In genomic region chr11:12235945-12236743, GRCh38 we compare ENCODE assay signal across 8 cellular contexts.
DNase-seq lines count a peak whose midpoint lies in the region; ATAC-seq and TF ChIP-seq lines count a peak whose summit lies in the region.

No MANE protein-coding gene starts in this region.

- no peak overlapping the region for H3K4me3 ChIP-seq in OCI-LY3 (ENCODE audit: low read length)
- no peak overlapping the region for H3K4me3 ChIP-seq in gastroesophageal sphincter
- H3K4me3 ChIP-seq in prostate gland: no peak overlapping the region

- H3K27me3 ChIP-seq in OCI-LY3 (ENCODE audit: low read depth, low read length) (no peaks in the 10 kb centered on the region), gastroesophageal sphincter (no peaks in the 10 kb centered on the region), prostate gland (replicated peaks; ENCODE audit: insufficient read depth) (no peaks in the 10 kb centered on the region)

- H3K27ac ChIP-seq in OCI-LY3 (ENCODE audit: low read length): no peak overlapping the region
- peak overlapping the region; percentile 82 to 94 (median 90) for H3K27ac ChIP-seq in gastroesophageal sphincter
- H3K27ac ChIP-seq in prostate gland: peak overlapping the region; percentile 1 to 24

- WGBS in gastroesophageal sphincter (ENCODE audit: low coverage in 1 of 2), 2 donors: 16 to 42% methylated on average over 3 to 10 of the region's 13 CpGs
- WGBS in prostate gland: 44% methylated on average over 12 of the region's 13 CpGs

- no peaks in the 10 kb centered on the region for H3K79me2 ChIP-seq in OCI-LY3 (ENCODE audit: low read length)

- peak; percentile 65 for DNase-seq in DMS 273 (lab: John Stamatoyannopoulos, UW; ENCODE audit: unreplicated experiment)
- peak; percentile 16 for DNase-seq in activated effector memory CD4-positive, alpha-beta T cell treated with Interleukin-2 at 50 U/mL for 16 hours
- DNase-seq in prostate gland (ENCODE audit: low spot score): peak; percentile 25
- no peak for DNase-seq in HuH-7 (ENCODE audit: low spot score)

- H3K4me2 ChIP-seq in OCI-LY3 (ENCODE audit: low read length): no peak overlapping the region

- peaks cover 6% of the 10 kb centered on the region; the same call in 1 of the 2 replicates for H3K4me1 ChIP-seq in OCI-LY3 (ENCODE audit: low read length)
- H3K4me1 ChIP-seq in gastroesophageal sphincter: peaks cover 9 to 88% (median 26%) of the 10 kb centered on the region in 3 donors
- H3K4me1 ChIP-seq in prostate gland (replicated peaks): peaks cover 5% of the 10 kb centered on the region

- TF ChIP-seq CTCF in OCI-LY3 (IDR thresholded peaks at IDR 0.05; ENCODE audit: low read depth, low read length): peak; percentile 73
- TF ChIP-seq CTCF in gastroesophageal sphincter (IDR thresholded peaks at IDR 0.05): peak; percentile 47 to 85 (median 72)
- peak; percentile 46 to 85 (median 77) for TF ChIP-seq CTCF in prostate gland (IDR thresholded peaks at IDR 0.05)

- TF ChIP-seq EP300 in gastroesophageal sphincter (IDR thresholded peaks at IDR 0.05): no peak

- peak overlapping the region; percentile 40; the same call in 1 of the 2 replicates for H2AFZ ChIP-seq in OCI-LY3 (ENCODE audit: low read depth, low read length)

- intact Hi-C loops in prostate gland (cut with DNase I): loop anchor here (2.0 kb wide), 2 partner anchors 77 to 189 kb away; no protein-coding TSS in a partner anchor

- H3K9ac ChIP-seq in OCI-LY3 (ENCODE audit: low read length): no peak overlapping the region

- H3K9me3 ChIP-seq in OCI-LY3 (ENCODE audit: insufficient read depth, low read length) (no peaks in the 10 kb centered on the region), gastroesophageal sphincter (no peaks in the 10 kb centered on the region), prostate gland (no peaks in the 10 kb centered on the region)

- no peaks in the 10 kb centered on the region for H4K20me1 ChIP-seq in OCI-LY3 (ENCODE audit: insufficient read depth, low read length)

- TF ChIP-seq POLR2A in gastroesophageal sphincter (IDR thresholded peaks at IDR 0.05) (no peak), prostate gland (IDR thresholded peaks at IDR 0.05) (no peak)

- ATAC-seq in GM19328 (IDR thresholded peaks at IDR 0.05; ENCODE audit: unreplicated experiment) (peak; percentile 48), HG03432 (IDR thresholded peaks at IDR 0.05; ENCODE audit: unreplicated experiment) (peak; percentile 72), gastroesophageal sphincter (no peak)

- H3K36me3 ChIP-seq in OCI-LY3 (replicated peaks; ENCODE audit: low read depth, low read length) (no peaks in the 10 kb centered on the region), gastroesophageal sphincter (peaks cover 0 to 35% of the 10 kb centered on the region in 2 donors), prostate gland (no peaks in the 10 kb centered on the region)
